In the genomic region with DNA sequence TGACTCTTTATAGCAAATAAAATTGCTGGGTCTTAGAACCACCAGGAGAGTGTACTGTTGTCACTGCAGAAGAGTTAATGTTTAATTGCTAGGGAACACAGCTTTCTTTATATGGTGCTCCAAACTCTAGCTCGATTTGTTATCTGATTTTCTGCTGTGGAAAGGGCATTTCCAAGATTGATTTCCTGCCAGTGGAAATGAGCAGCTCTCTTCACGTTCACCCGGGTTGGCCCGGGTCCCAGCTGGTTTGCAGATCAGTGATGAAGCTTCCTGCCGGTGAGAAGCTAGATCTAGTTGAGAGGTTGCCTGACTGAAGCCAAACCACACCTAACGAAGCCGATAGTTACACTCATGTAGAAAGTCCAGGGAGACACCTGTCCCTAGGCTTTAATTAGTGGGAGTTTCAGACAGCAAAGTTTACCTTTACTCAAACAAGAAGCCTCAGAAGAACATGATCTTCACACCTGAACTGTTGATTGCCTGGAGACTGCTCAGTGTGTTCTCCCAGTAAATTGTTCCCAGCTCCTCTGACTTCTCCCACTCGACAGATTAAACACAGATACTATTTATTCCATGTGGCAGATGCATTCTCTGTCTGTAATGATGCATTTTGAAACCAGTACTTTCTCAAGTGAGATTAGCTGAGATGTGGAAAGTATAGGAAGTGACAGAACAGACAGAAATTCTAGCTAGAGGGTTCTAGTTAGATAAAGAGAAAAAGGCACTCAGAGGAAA, we compare ENCODE assay signal across 1 cellular context.
TF ChIP-seq lines count a peak whose summit lies in the region.

No MANE protein-coding gene starts in this region.

TF ChIP-seq in HepG2, 621 proteins besides CTCF, POLR2A, EP300 and RAD21 (continued from another document and continues in another):
- TF ChIP-seq HMGXB3 (CRISPR knock-in tag; IDR thresholded peaks at IDR 0.05; ENCODE audit: borderline replicate concordance) (no peak), AHR (CRISPR knock-in tag; IDR thresholded peaks at IDR 0.05) (0 out of 2 replicates have a peak, but pooled peaks have one; percentile 46), ERF (CRISPR knock-in tag; IDR thresholded peaks at IDR 0.05) (peak; percentile 45; the same call in 1 of the 2 replicates), SP4 (CRISPR knock-in tag; IDR thresholded peaks at IDR 0.05) (no peak), ZNF20 (CRISPR knock-in tag; IDR thresholded peaks at IDR 0.05) (no peak), MAZ (IDR thresholded peaks at IDR 0.05; ENCODE audit: borderline replicate concordance, low read depth, low read length) (no peak), MAZ (CRISPR knock-in tag; IDR thresholded peaks at IDR 0.05; ENCODE audit: low read depth) (no peak), CHD4 (IDR thresholded peaks at IDR 0.05; ENCODE audit: borderline replicate concordance, low read length) (no peak), IKZF4 (CRISPR knock-in tag; IDR thresholded peaks at IDR 0.05; ENCODE audit: borderline replicate concordance, low read depth, not compliant biosample characterization) (no peak), ARID2 (CRISPR knock-in tag; IDR thresholded peaks at IDR 0.05; ENCODE audit: borderline replicate concordance) (peak; percentile 30; the same call in 1 of the 2 replicates), ZNF333 (CRISPR knock-in tag; IDR thresholded peaks at IDR 0.05; ENCODE audit: borderline replicate concordance) (no peak), ZHX2 (IDR thresholded peaks at IDR 0.05; ENCODE audit: low read depth) (no peak), ZHX2 (CRISPR knock-in tag; IDR thresholded peaks at IDR 0.05; ENCODE audit: borderline replicate concordance) (no peak), SAP130 (CRISPR knock-in tag; IDR thresholded peaks at IDR 0.05; ENCODE audit: low read depth) (peak; percentile 87), ZBTB7B (CRISPR knock-in tag; IDR thresholded peaks at IDR 0.05) (no peak), FLYWCH1 (CRISPR knock-in tag; IDR thresholded peaks at IDR 0.05) (no peak), CENPX (CRISPR knock-in tag; IDR thresholded peaks at IDR 0.05) (no peak)
- TF ChIP-seq, protein P1, sequence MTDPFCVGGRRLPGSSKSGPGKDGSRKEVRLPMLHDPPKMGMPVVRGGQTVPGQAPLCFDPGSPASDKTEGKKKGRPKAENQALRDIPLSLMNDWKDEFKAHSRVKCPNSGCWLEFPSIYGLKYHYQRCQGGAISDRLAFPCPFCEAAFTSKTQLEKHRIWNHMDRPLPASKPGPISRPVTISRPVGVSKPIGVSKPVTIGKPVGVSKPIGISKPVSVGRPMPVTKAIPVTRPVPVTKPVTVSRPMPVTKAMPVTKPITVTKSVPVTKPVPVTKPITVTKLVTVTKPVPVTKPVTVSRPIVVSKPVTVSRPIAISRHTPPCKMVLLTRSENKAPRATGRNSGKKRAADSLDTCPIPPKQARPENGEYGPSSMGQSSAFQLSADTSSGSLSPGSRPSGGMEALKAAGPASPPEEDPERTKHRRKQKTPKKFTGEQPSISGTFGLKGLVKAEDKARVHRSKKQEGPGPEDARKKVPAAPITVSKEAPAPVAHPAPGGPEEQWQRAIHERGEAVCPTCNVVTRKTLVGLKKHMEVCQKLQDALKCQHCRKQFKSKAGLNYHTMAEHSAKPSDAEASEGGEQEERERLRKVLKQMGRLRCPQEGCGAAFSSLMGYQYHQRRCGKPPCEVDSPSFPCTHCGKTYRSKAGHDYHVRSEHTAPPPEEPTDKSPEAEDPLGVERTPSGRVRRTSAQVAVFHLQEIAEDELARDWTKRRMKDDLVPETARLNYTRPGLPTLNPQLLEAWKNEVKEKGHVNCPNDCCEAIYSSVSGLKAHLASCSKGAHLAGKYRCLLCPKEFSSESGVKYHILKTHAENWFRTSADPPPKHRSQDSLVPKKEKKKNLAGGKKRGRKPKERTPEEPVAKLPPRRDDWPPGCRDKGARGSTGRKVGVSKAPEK (CRISPR knock-in tag; IDR thresholded peaks at IDR 0.05; ENCODE audit: borderline replicate concordance), result no peak
- TF ChIP-seq, protein P2, sequence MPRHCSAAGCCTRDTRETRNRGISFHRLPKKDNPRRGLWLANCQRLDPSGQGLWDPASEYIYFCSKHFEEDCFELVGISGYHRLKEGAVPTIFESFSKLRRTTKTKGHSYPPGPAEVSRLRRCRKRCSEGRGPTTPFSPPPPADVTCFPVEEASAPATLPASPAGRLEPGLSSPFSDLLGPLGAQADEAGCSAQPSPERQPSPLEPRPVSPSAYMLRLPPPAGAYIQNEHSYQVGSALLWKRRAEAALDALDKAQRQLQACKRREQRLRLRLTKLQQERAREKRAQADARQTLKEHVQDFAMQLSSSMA (CRISPR knock-in tag; IDR thresholded peaks at IDR 0.05), result no peak
- TF ChIP-seq, protein P3, sequence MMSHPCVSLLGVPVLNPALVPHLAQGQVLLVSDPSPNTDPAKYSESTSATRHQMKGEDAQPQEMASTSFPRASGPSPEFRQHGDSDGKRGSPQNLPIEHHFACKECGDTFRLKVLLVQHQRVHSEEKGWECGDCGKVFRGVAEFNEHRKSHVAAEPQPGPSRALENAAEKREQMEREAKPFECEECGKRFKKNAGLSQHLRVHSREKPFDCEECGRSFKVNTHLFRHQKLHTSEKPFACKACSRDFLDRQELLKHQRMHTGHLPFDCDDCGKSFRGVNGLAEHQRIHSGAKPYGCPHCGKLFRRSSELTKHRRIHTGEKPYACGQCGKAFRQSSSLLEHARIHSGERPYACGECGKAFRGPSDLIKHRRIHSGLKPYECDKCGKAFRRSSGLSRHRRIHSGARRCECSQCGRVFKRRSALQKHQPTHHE (CRISPR knock-in tag; IDR thresholded peaks at IDR 0.05; ENCODE audit: borderline replicate concordance), result no peak
- TF ChIP-seq, protein P4, sequence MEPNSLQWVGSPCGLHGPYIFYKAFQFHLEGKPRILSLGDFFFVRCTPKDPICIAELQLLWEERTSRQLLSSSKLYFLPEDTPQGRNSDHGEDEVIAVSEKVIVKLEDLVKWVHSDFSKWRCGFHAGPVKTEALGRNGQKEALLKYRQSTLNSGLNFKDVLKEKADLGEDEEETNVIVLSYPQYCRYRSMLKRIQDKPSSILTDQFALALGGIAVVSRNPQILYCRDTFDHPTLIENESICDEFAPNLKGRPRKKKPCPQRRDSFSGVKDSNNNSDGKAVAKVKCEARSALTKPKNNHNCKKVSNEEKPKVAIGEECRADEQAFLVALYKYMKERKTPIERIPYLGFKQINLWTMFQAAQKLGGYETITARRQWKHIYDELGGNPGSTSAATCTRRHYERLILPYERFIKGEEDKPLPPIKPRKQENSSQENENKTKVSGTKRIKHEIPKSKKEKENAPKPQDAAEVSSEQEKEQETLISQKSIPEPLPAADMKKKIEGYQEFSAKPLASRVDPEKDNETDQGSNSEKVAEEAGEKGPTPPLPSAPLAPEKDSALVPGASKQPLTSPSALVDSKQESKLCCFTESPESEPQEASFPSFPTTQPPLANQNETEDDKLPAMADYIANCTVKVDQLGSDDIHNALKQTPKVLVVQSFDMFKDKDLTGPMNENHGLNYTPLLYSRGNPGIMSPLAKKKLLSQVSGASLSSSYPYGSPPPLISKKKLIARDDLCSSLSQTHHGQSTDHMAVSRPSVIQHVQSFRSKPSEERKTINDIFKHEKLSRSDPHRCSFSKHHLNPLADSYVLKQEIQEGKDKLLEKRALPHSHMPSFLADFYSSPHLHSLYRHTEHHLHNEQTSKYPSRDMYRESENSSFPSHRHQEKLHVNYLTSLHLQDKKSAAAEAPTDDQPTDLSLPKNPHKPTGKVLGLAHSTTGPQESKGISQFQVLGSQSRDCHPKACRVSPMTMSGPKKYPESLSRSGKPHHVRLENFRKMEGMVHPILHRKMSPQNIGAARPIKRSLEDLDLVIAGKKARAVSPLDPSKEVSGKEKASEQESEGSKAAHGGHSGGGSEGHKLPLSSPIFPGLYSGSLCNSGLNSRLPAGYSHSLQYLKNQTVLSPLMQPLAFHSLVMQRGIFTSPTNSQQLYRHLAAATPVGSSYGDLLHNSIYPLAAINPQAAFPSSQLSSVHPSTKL (CRISPR knock-in tag; IDR thresholded peaks at IDR 0.05), result peak; percentile 78; the same call in 1 of the 2 replicates
- TF ChIP-seq, protein P5, sequence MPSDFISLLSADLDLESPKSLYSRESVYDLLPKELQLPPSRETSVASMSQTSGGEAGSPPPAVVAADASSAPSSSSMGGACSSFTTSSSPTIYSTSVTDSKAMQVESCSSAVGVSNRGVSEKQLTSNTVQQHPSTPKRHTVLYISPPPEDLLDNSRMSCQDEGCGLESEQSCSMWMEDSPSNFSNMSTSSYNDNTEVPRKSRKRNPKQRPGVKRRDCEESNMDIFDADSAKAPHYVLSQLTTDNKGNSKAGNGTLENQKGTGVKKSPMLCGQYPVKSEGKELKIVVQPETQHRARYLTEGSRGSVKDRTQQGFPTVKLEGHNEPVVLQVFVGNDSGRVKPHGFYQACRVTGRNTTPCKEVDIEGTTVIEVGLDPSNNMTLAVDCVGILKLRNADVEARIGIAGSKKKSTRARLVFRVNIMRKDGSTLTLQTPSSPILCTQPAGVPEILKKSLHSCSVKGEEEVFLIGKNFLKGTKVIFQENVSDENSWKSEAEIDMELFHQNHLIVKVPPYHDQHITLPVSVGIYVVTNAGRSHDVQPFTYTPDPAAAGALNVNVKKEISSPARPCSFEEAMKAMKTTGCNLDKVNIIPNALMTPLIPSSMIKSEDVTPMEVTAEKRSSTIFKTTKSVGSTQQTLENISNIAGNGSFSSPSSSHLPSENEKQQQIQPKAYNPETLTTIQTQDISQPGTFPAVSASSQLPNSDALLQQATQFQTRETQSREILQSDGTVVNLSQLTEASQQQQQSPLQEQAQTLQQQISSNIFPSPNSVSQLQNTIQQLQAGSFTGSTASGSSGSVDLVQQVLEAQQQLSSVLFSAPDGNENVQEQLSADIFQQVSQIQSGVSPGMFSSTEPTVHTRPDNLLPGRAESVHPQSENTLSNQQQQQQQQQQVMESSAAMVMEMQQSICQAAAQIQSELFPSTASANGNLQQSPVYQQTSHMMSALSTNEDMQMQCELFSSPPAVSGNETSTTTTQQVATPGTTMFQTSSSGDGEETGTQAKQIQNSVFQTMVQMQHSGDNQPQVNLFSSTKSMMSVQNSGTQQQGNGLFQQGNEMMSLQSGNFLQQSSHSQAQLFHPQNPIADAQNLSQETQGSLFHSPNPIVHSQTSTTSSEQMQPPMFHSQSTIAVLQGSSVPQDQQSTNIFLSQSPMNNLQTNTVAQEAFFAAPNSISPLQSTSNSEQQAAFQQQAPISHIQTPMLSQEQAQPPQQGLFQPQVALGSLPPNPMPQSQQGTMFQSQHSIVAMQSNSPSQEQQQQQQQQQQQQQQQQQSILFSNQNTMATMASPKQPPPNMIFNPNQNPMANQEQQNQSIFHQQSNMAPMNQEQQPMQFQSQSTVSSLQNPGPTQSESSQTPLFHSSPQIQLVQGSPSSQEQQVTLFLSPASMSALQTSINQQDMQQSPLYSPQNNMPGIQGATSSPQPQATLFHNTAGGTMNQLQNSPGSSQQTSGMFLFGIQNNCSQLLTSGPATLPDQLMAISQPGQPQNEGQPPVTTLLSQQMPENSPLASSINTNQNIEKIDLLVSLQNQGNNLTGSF (CRISPR knock-in tag; IDR thresholded peaks at IDR 0.05), result no peak
